ENCODE assay signal across 16 cellular contexts in the genomic region with DNA sequence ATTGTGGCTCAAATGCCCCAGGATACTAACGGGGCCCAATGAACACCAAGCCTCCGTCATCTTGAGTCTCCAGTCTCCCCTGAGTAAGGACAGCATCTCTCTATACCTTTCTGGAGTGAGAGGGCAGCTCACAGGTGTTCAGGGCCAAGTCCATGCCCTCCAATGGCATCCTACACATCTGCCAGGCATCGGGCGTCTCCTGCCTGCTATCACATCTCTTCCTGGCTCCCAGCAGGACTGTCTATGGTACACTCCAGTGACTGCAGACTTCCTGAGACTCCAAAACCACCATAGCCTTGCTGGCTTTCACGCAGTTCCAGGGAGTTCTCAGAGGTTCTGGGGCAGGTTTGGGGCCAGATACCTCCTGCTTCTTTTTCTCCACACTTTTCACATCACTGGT. TPM values are rescaled to one million over a fixed set of nuclear protein-coding genes. Genes with fewer than 3 reads are reported as not detected.
DNase-seq lines count a peak whose midpoint lies in the region; ATAC-seq lines count a peak whose summit lies in the region.
"Had no signal": no experiment of that assay in that cellular context is flagged by ENCODE, and none has a peak within 500 bp of the region (broad histone marks: within the 10 kb centered on the region; RNA-seq: fewer than 3 reads in every experiment).

No MANE protein-coding gene starts in this region.

- no peak overlapping the region for H3K27ac Mint-ChIP-seq in T-helper 17 cell
- H3K27ac Mint-ChIP-seq in stimulated activated effector memory CD8-positive, alpha-beta T cell treated with anti-CD3 and anti-CD28 coated beads, Interleukin-12 subunit alpha, Interleukin-12 subunit beta, amount 100 ng/mL, for 72 hours = peak overlapping the region; percentile 16
- H3K27ac Mint-ChIP-seq: CD8-positive, alpha-beta memory T cell had no signal

- H3K4me3 Mint-ChIP-seq in T-helper 17 cell = peak overlapping the region; percentile 43
- H3K4me3 Mint-ChIP-seq in stimulated activated effector memory CD8-positive, alpha-beta T cell treated with anti-CD3 and anti-CD28 coated beads, Interleukin-12 subunit alpha, Interleukin-12 subunit beta, amount 100 ng/mL, for 72 hours = no peak overlapping the region

- H3K27ac ChIP-seq in cingulate gyrus (ENCODE audit: low read depth, low read length) = peak overlapping the region; percentile 39
- H3K27ac ChIP-seq in layer of hippocampus (ENCODE audit: low read depth, low read length) = peak overlapping the region; percentile 13
- H3K27ac ChIP-seq: A549, GM23248 had no signal

- peaks cover 13% of the 10 kb centered on the region for H3K4me1 Mint-ChIP-seq in T-helper 17 cell
- H3K4me1 Mint-ChIP-seq in stimulated activated effector memory CD8-positive, alpha-beta T cell treated with anti-CD3 and anti-CD28 coated beads, Interleukin-12 subunit alpha, Interleukin-12 subunit beta, amount 100 ng/mL, for 72 hours = peaks cover 62% of the 10 kb centered on the region

- peaks cover 23% of the 10 kb centered on the region for H3K27me3 Mint-ChIP-seq in T-helper 17 cell

- H3K36me3 Mint-ChIP-seq in T-helper 17 cell (ENCODE audit: low read depth) = no peaks in the 10 kb centered on the region
- no peaks in the 10 kb centered on the region for H3K36me3 Mint-ChIP-seq in stimulated activated effector memory CD8-positive, alpha-beta T cell treated with anti-CD3 and anti-CD28 coated beads, Interleukin-12 subunit alpha, Interleukin-12 subunit beta, amount 100 ng/mL, for 72 hours
- H3K36me3 Mint-ChIP-seq: CD8-positive, alpha-beta memory T cell had no signal

- ATAC-seq in T-helper 17 cell = no peak
- ATAC-seq in stimulated activated effector memory CD8-positive, alpha-beta T cell treated with anti-CD3 and anti-CD28 coated beads, Interleukin-12 subunit alpha, Interleukin-12 subunit beta, amount 100 ng/mL, for 72 hours = no peak
- no peak for ATAC-seq in left colon
- ATAC-seq in GM18519 (IDR thresholded peaks at IDR 0.05; ENCODE audit: low FRiP score, unreplicated experiment) = no peak
- ATAC-seq: A549, HCT116 had no signal

- no peaks in the 10 kb centered on the region for H3K27me3 ChIP-seq in layer of hippocampus (ENCODE audit: control insufficient read depth, insufficient read depth, low read length)
- H3K27me3 ChIP-seq: BE2C had no signal

- DNase-seq in T-helper 17 cell = no peak
- DNase-seq in stimulated activated effector memory CD8-positive, alpha-beta T cell treated with anti-CD3 and anti-CD28 coated beads, Interleukin-12 subunit alpha, Interleukin-12 subunit beta, amount 100 ng/mL, for 72 hours (ENCODE audit: low spot score in 2 of 2) = no peak
- DNase-seq in left colon = no peak
- no peak for DNase-seq in T-helper 9 cell
- no peak for DNase-seq in NCI-H82 (lab: John Stamatoyannopoulos, UW)
- DNase-seq: BE2C; Caco-2; CD8-positive, alpha-beta memory T cell; DND-41; GF-D8; GM23248 had no signal

- no peaks in the 10 kb centered on the region for H3K9me3 ChIP-seq in T-helper 17 cell (ENCODE audit: control insufficient read depth, low read length, poor library complexity, severe bottlenecking)
- H3K9me3 ChIP-seq: A549, BE2C, Caco-2 had no signal

- no peaks in the 10 kb centered on the region for H3K9me3 Mint-ChIP-seq in stimulated activated effector memory CD8-positive, alpha-beta T cell treated with anti-CD3 and anti-CD28 coated beads, Interleukin-12 subunit alpha, Interleukin-12 subunit beta, amount 100 ng/mL, for 72 hours
- H3K9me3 Mint-ChIP-seq: CD8-positive, alpha-beta memory T cell had no signal

- intact Hi-C loops in left colon (cut with DNase I, micrococcal nuclease) = no loop called here

RNA-seq across cellular contexts. Expression of a gene that starts 28.3 kb away (rescaled TPM):
- 1 to 10 TPM in 1 of 2 donors, under 1 TPM in 1; 0.65 to 3.1 TPM for total RNA-seq in T-helper 17 cell
- under 1 TPM; 0.24 to 0.59 TPM for total RNA-seq in left colon
- total RNA-seq: GM23248 had no signal

RNA-seq across cellular contexts. Expression of a gene that starts 59.2 kb away (rescaled TPM):
- total RNA-seq in T-helper 17 cell = not detected
- total RNA-seq in left colon = not detected
- total RNA-seq: Caco-2, GM23248 had no signal
